Comparison of ENCODE assay signal across 2 cellular contexts in the genomic region with DNA sequence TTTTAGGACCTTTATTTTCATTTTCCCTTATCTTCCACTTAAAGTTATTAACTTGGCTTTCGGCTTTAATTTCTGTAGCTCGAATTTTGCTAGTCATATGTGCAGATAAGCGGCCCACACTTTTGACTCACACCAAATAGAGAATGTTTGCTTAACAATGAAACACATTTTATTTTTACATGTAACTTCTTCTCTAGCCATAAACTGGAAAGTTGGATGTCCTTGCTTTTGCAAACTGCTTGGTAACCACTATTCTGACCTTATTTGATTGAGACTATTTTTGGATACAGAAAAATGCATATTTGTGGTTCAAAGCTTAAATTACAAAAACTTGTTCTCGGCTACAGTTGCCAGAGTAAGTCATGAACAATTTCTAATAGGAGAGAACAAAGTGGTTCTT.
TF ChIP-seq lines count a peak whose summit lies in the region.

No MANE protein-coding gene starts in this region.

TF ChIP-seq in IMR-90, 13 proteins besides CTCF, POLR2A, EP300 and RAD21:
- TF ChIP-seq CHD1 (IDR thresholded peaks at IDR 0.05; ENCODE audit: low read depth, low read length) (no peak), NFE2L2 (IDR thresholded peaks at IDR 0.05; ENCODE audit: low read depth, low read length) (no peak), SMC3 (IDR thresholded peaks at IDR 0.05; ENCODE audit: low read depth, low read length) (no peak), MXI1 (IDR thresholded peaks at IDR 0.05; ENCODE audit: borderline replicate concordance, low read depth, low read length) (no peak), BHLHE40 (IDR thresholded peaks at IDR 0.05; ENCODE audit: low read depth, low read length) (no peak), FOS (IDR thresholded peaks at IDR 0.05; ENCODE audit: low read depth, low read length) (no peak), CEBPB (IDR thresholded peaks at IDR 0.05; ENCODE audit: low read depth, low read length) (no peak), MAZ (IDR thresholded peaks at IDR 0.05; ENCODE audit: borderline replicate concordance, low read depth, low read length) (no peak), MAFK (IDR thresholded peaks at IDR 0.05; ENCODE audit: low read depth, low read length) (no peak)
- TF ChIP-seq, protein P1, sequence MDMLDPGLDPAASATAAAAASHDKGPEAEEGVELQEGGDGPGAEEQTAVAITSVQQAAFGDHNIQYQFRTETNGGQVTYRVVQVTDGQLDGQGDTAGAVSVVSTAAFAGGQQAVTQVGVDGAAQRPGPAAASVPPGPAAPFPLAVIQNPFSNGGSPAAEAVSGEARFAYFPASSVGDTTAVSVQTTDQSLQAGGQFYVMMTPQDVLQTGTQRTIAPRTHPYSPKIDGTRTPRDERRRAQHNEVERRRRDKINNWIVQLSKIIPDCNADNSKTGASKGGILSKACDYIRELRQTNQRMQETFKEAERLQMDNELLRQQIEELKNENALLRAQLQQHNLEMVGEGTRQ (IDR thresholded peaks at IDR 0.05; ENCODE audit: low read depth, low read length), result no peak

TF ChIP-seq in HepG2, 621 proteins besides CTCF, POLR2A, EP300 and RAD21:
- no peak for TF ChIP-seq ZNF775 (CRISPR knock-in tag; IDR thresholded peaks at IDR 0.05; ENCODE audit: borderline replicate concordance)
- TF ChIP-seq, protein P2, sequence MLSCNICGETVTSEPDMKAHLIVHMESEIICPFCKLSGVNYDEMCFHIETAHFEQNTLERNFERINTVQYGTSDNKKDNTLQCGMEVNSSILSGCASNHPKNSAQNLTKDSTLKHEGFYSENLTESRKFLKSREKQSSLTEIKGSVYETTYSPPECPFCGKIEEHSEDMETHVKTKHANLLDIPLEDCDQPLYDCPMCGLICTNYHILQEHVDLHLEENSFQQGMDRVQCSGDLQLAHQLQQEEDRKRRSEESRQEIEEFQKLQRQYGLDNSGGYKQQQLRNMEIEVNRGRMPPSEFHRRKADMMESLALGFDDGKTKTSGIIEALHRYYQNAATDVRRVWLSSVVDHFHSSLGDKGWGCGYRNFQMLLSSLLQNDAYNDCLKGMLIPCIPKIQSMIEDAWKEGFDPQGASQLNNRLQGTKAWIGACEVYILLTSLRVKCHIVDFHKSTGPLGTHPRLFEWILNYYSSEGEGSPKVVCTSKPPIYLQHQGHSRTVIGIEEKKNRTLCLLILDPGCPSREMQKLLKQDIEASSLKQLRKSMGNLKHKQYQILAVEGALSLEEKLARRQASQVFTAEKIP (CRISPR knock-in tag; IDR thresholded peaks at IDR 0.05; ENCODE audit: borderline replicate concordance), result no peak
- no peak for TF ChIP-seq HDAC2 (CRISPR knock-in tag; IDR thresholded peaks at IDR 0.05)
- no peak for TF ChIP-seq ATF1 (CRISPR knock-in tag; IDR thresholded peaks at IDR 0.05)
- TF ChIP-seq, protein P3, sequence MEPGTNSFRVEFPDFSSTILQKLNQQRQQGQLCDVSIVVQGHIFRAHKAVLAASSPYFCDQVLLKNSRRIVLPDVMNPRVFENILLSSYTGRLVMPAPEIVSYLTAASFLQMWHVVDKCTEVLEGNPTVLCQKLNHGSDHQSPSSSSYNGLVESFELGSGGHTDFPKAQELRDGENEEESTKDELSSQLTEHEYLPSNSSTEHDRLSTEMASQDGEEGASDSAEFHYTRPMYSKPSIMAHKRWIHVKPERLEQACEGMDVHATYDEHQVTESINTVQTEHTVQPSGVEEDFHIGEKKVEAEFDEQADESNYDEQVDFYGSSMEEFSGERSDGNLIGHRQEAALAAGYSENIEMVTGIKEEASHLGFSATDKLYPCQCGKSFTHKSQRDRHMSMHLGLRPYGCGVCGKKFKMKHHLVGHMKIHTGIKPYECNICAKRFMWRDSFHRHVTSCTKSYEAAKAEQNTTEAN (CRISPR knock-in tag; conservative IDR thresholded peaks at IDR 0.05), result no peak
- TF ChIP-seq, protein P4, sequence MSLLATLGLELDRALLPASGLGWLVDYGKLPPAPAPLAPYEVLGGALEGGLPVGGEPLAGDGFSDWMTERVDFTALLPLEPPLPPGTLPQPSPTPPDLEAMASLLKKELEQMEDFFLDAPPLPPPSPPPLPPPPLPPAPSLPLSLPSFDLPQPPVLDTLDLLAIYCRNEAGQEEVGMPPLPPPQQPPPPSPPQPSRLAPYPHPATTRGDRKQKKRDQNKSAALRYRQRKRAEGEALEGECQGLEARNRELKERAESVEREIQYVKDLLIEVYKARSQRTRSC (CRISPR knock-in tag; IDR thresholded peaks at IDR 0.05; ENCODE audit: low read depth), result no peak
- TF ChIP-seq, protein P5, sequence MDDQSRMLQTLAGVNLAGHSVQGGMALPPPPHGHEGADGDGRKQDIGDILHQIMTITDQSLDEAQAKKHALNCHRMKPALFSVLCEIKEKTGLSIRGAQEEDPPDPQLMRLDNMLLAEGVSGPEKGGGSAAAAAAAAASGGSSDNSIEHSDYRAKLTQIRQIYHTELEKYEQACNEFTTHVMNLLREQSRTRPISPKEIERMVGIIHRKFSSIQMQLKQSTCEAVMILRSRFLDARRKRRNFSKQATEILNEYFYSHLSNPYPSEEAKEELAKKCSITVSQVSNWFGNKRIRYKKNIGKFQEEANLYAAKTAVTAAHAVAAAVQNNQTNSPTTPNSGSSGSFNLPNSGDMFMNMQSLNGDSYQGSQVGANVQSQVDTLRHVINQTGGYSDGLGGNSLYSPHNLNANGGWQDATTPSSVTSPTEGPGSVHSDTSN (CRISPR knock-in tag; IDR thresholded peaks at IDR 0.05; ENCODE audit: borderline replicate concordance), result no peak
- TF ChIP-seq ZNF761 (CRISPR knock-in tag; conservative IDR thresholded peaks at IDR 0.05), result no peak
- TF ChIP-seq ETV5 (CRISPR knock-in tag; IDR thresholded peaks at IDR 0.05; ENCODE audit: borderline replicate concordance), result no peak
- TF ChIP-seq ZNF569 (CRISPR knock-in tag; IDR thresholded peaks at IDR 0.05; ENCODE audit: borderline replicate concordance), result no peak
- TF ChIP-seq U2AF2 (IDR thresholded peaks at IDR 0.05; ENCODE audit: low read depth, low read length), result no peak
- TF ChIP-seq, protein P6, sequence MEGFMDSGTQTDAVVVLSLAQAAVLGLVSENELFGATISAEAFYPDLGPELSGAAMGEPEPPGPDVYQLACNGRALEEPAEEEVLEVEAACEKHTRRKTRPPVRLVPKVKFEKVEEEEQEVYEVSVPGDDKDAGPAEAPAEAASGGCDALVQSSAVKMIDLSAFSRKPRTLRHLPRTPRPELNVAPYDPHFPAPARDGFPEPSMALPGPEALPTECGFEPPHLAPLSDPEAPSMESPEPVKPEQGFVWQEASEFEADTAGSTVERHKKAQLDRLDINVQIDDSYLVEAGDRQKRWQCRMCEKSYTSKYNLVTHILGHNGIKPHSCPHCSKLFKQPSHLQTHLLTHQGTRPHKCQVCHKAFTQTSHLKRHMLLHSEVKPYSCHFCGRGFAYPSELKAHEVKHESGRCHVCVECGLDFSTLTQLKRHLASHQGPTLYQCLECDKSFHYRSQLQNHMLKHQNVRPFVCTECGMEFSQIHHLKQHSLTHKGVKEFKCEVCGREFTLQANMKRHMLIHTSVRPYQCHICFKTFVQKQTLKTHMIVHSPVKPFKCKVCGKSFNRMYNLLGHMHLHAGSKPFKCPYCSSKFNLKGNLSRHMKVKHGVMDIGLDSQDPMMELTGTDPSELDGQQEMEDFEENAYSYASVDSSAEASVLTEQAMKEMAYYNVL (CRISPR knock-in tag; IDR thresholded peaks at IDR 0.05; ENCODE audit: borderline replicate concordance), result no peak
- TF ChIP-seq ZBTB20 (CRISPR knock-in tag; IDR thresholded peaks at IDR 0.05; ENCODE audit: borderline replicate concordance, low read depth), result no peak
- TF ChIP-seq CAMTA2 (CRISPR knock-in tag; IDR thresholded peaks at IDR 0.05; ENCODE audit: borderline replicate concordance), result no peak
- TF ChIP-seq NFKB2 (CRISPR knock-in tag; IDR thresholded peaks at IDR 0.05; ENCODE audit: borderline replicate concordance), result no peak
- TF ChIP-seq, protein P7, sequence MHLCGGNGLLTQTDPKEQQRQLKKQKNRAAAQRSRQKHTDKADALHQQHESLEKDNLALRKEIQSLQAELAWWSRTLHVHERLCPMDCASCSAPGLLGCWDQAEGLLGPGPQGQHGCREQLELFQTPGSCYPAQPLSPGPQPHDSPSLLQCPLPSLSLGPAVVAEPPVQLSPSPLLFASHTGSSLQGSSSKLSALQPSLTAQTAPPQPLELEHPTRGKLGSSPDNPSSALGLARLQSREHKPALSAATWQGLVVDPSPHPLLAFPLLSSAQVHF (CRISPR knock-in tag; IDR thresholded peaks at IDR 0.05), result no peak
